In genomic region chr9:114538241-114538640, GRCh38 we compare ENCODE assay signal across 8 cellular contexts. TPM values are rescaled to one million over a fixed set of nuclear protein-coding genes. Genes with fewer than 3 reads are reported as not detected.
DNase-seq lines count a peak whose midpoint lies in the region; TF ChIP-seq lines count a peak whose summit lies in the region.

No MANE protein-coding gene starts in this region.

- H3K4me1 Mint-ChIP-seq in CD14-positive monocyte, result peaks cover 4% of the 10 kb centered on the region

- no peak overlapping the region for H3K4me3 ChIP-seq in spleen

- no peak overlapping the region for H3K4me3 Mint-ChIP-seq in CD14-positive monocyte

- H3K27me3 Mint-ChIP-seq in CD14-positive monocyte (ENCODE audit: low read depth in 3 of 3), result peaks cover 0 to 7% (median 0%) of the 10 kb centered on the region in 3 donors

- DNase-seq in NCI-H510A treated with DMSO at 0.1 percent for 48 hours (lab: John Stamatoyannopoulos, UW), result peak; percentile 25
- DNase-seq in NCI-H510A (lab: John Stamatoyannopoulos, UW), result no peak
- DNase-seq in MV-4-11 (lab: John Stamatoyannopoulos, UW), result peak; percentile 23
- DNase-seq in activated naive CD4-positive, alpha-beta T cell treated with anti-CD3 and anti-CD28 coated beads, Interleukin-2, amount 50 U/mL, for 16 hours, result peak; percentile 21
- DNase-seq in spleen, result peak; percentile 78
- no peak for DNase-seq in amniotic stem cell (lab: John Stamatoyannopoulos, UW)
- DNase-seq in NCI-H2081 treated with DMSO at 0.1 percent for 48 hours (lab: John Stamatoyannopoulos, UW), result no peak
- no peak for DNase-seq in CD14-positive monocyte (ENCODE audit: low spot score)

- H3K4me1 ChIP-seq in spleen, result peaks cover 0 to 8% (median 4%) of the 10 kb centered on the region in 6 donors

- peaks cover 0 to 3% (median 0%) of the 10 kb centered on the region in 7 donors for H3K9me3 Mint-ChIP-seq in CD14-positive monocyte

- intact Hi-C loops in spleen (cut with DNase I; ENCODE audit: low total_unique reads), result no loop called here
- intact Hi-C loops in CD14-positive monocyte (cut with micrococcal nuclease), result no loop called here

- TF ChIP-seq CTCF in spleen (IDR thresholded peaks at IDR 0.05 in 8 of 11, conservative IDR thresholded peaks at IDR 0.05 in 3 of 11) (peak in 9 of 11 experiments; percentile 26 to 52 (median 39)), CD14-positive monocyte (IDR thresholded peaks at IDR 0.05) (no peak)

- no peaks in the 10 kb centered on the region for H3K9me3 ChIP-seq in spleen

- H3K36me3 Mint-ChIP-seq in CD14-positive monocyte, result no peaks in the 10 kb centered on the region

- WGBS in spleen, 5 donors, result 26 to 35% (median 27%) methylated on average over 5 of the region's 5 CpGs

- no peak for TF ChIP-seq POLR2A in spleen (IDR thresholded peaks at IDR 0.05)

- no peak overlapping the region for H3K27ac Mint-ChIP-seq in CD14-positive monocyte

- no peaks in the 10 kb centered on the region for H3K36me3 ChIP-seq in spleen

- no peak overlapping the region for H3K27ac ChIP-seq in spleen

- no peaks in the 10 kb centered on the region for H3K27me3 ChIP-seq in spleen (replicated peaks in 1 of 7)

RNA-seq across cellular contexts. Expression of gene WHRN, which starts 33.0 kb away (rescaled TPM):
- 10 to 100 TPM; 11.8 to 51.6 (median 29.4) TPM for total RNA-seq in spleen
- polyA plus RNA-seq in spleen (10 to 100 TPM in 1 of 3 donors, 1 to 10 TPM in 2; 3.7 to 25.4 (median 9.5) TPM), CD14-positive monocyte (under 1 TPM; 0.13 to 0.30 TPM)

RNA-seq across cellular contexts. Expression of gene ATP6V1G1, which starts 49.3 kb away (rescaled TPM):
- 100 to 1,000 TPM in 5 of 7 donors, 10 to 100 TPM in 2; 82.3 to 272 (median 106) TPM for total RNA-seq in spleen
- 100 to 1,000 TPM; 179 to 219 (median 206) TPM for polyA plus RNA-seq in spleen
- polyA plus RNA-seq in CD14-positive monocyte, result 100 to 1,000 TPM; 214 to 226 TPM

Comparison
In these comparisons a context has a peak if more than half of its experiments do, and no peak if none do; other contexts are left out.
1. DNase-seq: peak in NCI-H510A treated with DMSO at 0.1 percent for 48 hours (single experiment), MV-4-11 (single experiment), activated naive CD4-positive, alpha-beta T cell treated with anti-CD3 and anti-CD28 coated beads, Interleukin-2, amount 50 U/mL, for 16 hours (single experiment) and spleen (single experiment); none in NCI-H510A (single experiment), amniotic stem cell (single experiment), NCI-H2081 treated with DMSO at 0.1 percent for 48 hours (single experiment) and CD14-positive monocyte (single experiment).